24 cellular contexts compared by ENCODE assay signal in genomic region chr6:68710496-68710895, GRCh38.
"Had no signal": no experiment of that assay in that cellular context is flagged by ENCODE, and none has a peak within 500 bp of the region (broad histone marks: within the 10 kb centered on the region; RNA-seq: fewer than 3 reads in every experiment).

No MANE protein-coding gene starts in this region.

- H3K4me1 ChIP-seq: ascending aorta, heart left ventricle, thyroid gland, upper lobe of left lung, vagina had no signal

- H3K36me3 ChIP-seq: ascending aorta, cardiac muscle cell, heart left ventricle, neutrophil, thyroid gland, upper lobe of left lung, vagina had no signal

- H3K9me3 ChIP-seq: ascending aorta, heart left ventricle, neutrophil, thyroid gland, upper lobe of left lung, vagina had no signal

- H3K4me3 ChIP-seq: ascending aorta, cardiac muscle cell, heart left ventricle, skin epidermis, thyroid gland, upper lobe of left lung, vagina had no signal

- ATAC-seq: activated naive CD4-positive, alpha-beta T cell treated with anti-CD3 and anti-CD28 coated beads, Interleukin-2, amount 50 U/mL, for 72 hours; activated T-cell treated with anti-CD3 and anti-CD28 coated beads, Interleukin-2, amount 50 U/mL, for 4 hours; esophagus mucosa; left ventricle myocardium superior; sciatic nerve; stimulated activated naive CD8-positive, alpha-beta T cell treated with anti-CD3 and anti-CD28 coated beads, Interleukin-15, Interleukin-2, amounts not matched to agents 100 U/mL and 50 U/mL, for 24 hours had no signal

- H3K27me3 ChIP-seq: ascending aorta, cardiac muscle cell, heart left ventricle, neutrophil, thyroid gland, upper lobe of left lung, vagina had no signal

- DNase-seq: activated CD4-positive, alpha-beta memory T cell treated with anti-CD3 and anti-CD28 coated beads, Interleukin-2, amount 10 ng/mL, durations not matched to agents 7 days and 5 days; activated CD4-positive, alpha-beta T cell treated with anti-CD3 and anti-CD28 coated beads for 1 hour; activated CD4-positive, alpha-beta T cell treated with anti-CD3 and anti-CD28 coated beads, Interleukin-2, amount 10 ng/mL, durations not matched to agents 7 days and 5 days; activated naive CD4-positive, alpha-beta T cell; activated T-cell treated with anti-CD3 and anti-CD28 coated beads, Interleukin-2, amount 50 U/mL, for 4 hours; cortex of kidney; foreskin fibroblast; heart left ventricle; immature natural killer cell; left ventricle myocardium superior; stimulated activated CD4-positive, alpha-beta T cell treated with anti-CD3 and anti-CD28 coated beads, Interleukin-12 subunit alpha, Interleukin-12 subunit beta, amount 100 ng/mL, for 4 hours; stimulated activated CD4-positive, alpha-beta T cell treated with anti-CD3 and anti-CD28 coated beads, Interleukin-4, amount 100 ng/mL, for 1 hour; stimulated activated naive CD8-positive, alpha-beta T cell treated with anti-CD3 and anti-CD28 coated beads, Interleukin-15, Interleukin-2, amounts not matched to agents 100 U/mL and 50 U/mL, for 24 hours; T-helper 2 cell; thyroid gland; upper lobe of left lung had no signal

- H3K27ac ChIP-seq: ascending aorta, cardiac muscle cell, heart left ventricle, neutrophil, skin epidermis, thyroid gland, upper lobe of left lung, vagina had no signal
